In the genomic region with DNA sequence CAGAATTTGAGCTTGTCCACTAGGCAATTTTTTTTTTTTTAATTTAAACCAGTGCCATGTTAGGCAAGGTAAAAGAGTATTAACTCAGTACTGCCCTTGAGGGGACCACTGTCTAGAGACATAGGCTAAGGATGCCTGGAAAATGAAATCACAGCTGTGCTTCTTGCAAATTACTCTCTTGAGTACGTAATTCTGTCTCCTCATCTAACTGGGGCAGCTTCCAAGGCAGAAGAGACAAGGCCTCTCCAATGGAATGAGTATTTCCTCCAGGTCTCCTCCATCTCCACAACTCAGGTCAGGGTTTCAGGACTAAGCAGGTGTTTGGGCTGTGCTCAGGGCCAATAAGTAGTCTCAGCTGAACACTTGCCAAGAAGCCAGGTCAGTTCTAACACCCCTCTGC, we compare ENCODE assay signal across 12 cellular contexts. TPM values are rescaled to one million over a fixed set of nuclear protein-coding genes. Genes with fewer than 3 reads are reported as not detected.
A peak's percentile ranks its signal among the peaks of the same experiment; 100 is the strongest.
DNase-seq lines count a peak whose midpoint lies in the region; ATAC-seq and TF ChIP-seq lines count a peak whose summit lies in the region.
"Had no signal": no experiment of that assay in that cellular context is flagged by ENCODE, and none has a peak within 500 bp of the region (broad histone marks: within the 10 kb centered on the region; RNA-seq: fewer than 3 reads in every experiment).

No MANE protein-coding gene starts in this region.

- POLR2A ChIA-PET in RWPE1 (lab: Yijun Ruan, JAX; ENCODE audit: low non-redundant PET): no interaction called here

- TF ChIP-seq CTCF in RWPE1 (conservative IDR thresholded peaks at IDR 0.05; ENCODE audit: low read depth): no peak
- TF ChIP-seq CTCF in gastroesophageal sphincter (IDR thresholded peaks at IDR 0.05): no peak
- no peak for TF ChIP-seq CTCF in gastrocnemius medialis (IDR thresholded peaks at IDR 0.05 in 4 of 5, conservative IDR thresholded peaks at IDR 0.05 in 1 of 5)

- H3K4me3 ChIP-seq in gastroesophageal sphincter (no peak overlapping the region), gastrocnemius medialis (no peak overlapping the region)

- no peaks in the 10 kb centered on the region for H3K27me3 ChIP-seq in gastroesophageal sphincter
- H3K27me3 ChIP-seq in gastrocnemius medialis: no peaks in the 10 kb centered on the region

- in situ Hi-C loops in gastrocnemius medialis (cut with MboI; ENCODE audit: low sequenced_read_pairs in 4 of 4): loop anchor here (25.0 kb wide), 1 partner anchor 286 kb away; no protein-coding TSS in a partner anchor

- H3K9me3 ChIP-seq in gastroesophageal sphincter (no peaks in the 10 kb centered on the region), gastrocnemius medialis (no peaks in the 10 kb centered on the region)

- TF ChIP-seq POLR2A in gastroesophageal sphincter (IDR thresholded peaks at IDR 0.05) (no peak), gastrocnemius medialis (IDR thresholded peaks at IDR 0.05) (no peak)

- H3K36me3 ChIP-seq in gastroesophageal sphincter: peaks cover 0 to 76% of the 10 kb centered on the region in 2 donors
- H3K36me3 ChIP-seq in gastrocnemius medialis: no peaks in the 10 kb centered on the region

- intact Hi-C loops in gastrocnemius medialis (cut with DNase I; ENCODE audit: low total_unique reads): no loop called here

- H3K27ac ChIP-seq in RWPE1: peak overlapping the region; percentile 82
- peak overlapping the region in 3 of 4 donors; percentile 37 to 69 (median 61) for H3K27ac ChIP-seq in gastroesophageal sphincter
- peak overlapping the region in 3 of 4 donors; percentile 12 to 56 (median 19) for H3K27ac ChIP-seq in gastrocnemius medialis

- H3K4me1 ChIP-seq in gastroesophageal sphincter (peaks cover 0 to 24% (median 6%) of the 10 kb centered on the region in 3 donors), gastrocnemius medialis (peaks cover 10 to 13% of the 10 kb centered on the region in 2 donors)

- no peak for TF ChIP-seq EP300 in gastroesophageal sphincter (IDR thresholded peaks at IDR 0.05)

- DNase-seq in DMS79 (lab: John Stamatoyannopoulos, UW) (peak; percentile 40), RWPE1 (ENCODE audit: low spot score) (no peak), gastrocnemius medialis (no peak), GDM1 (lab: John Stamatoyannopoulos, UW) (no peak), germinal center (ENCODE audit: low spot score) (no peak), islet precursor cell (no peak)
- DNase-seq: cerebellar nuclear complex; stimulated activated CD4-positive, alpha-beta T cell treated with anti-CD3 and anti-CD28 coated beads, Interleukin-2, amount 100 ng/mL, for 48 hours; stimulated activated naive CD8-positive, alpha-beta T cell treated with anti-CD3 and anti-CD28 coated beads, Interleukin-15, Interleukin-2, amounts not matched to agents 100 U/mL and 50 U/mL, for 24 hours; T-helper 17 cell had no signal

- ATAC-seq in gastroesophageal sphincter (peak; percentile 69), gastrocnemius medialis (peak in 1 of 2 donors; percentile 57)
- ATAC-seq: stimulated activated naive CD8-positive, alpha-beta T cell treated with anti-CD3 and anti-CD28 coated beads, Interleukin-15, Interleukin-2, amounts not matched to agents 100 U/mL and 50 U/mL, for 24 hours; T-helper 17 cell had no signal

- CTCF ChIA-PET in RWPE1 (lab: Yijun Ruan, JAX): interaction anchor here (0.9 kb wide), 1 partner anchor 199 kb away, joined by 6 read pairs; no protein-coding TSS in a partner anchor

- 25% methylated on average over 1 of the region's 1 CpG; no CpG with 5 or more reads in 1 of the 2 donors for WGBS in gastroesophageal sphincter (ENCODE audit: low coverage in 1 of 2), 2 donors

RNA-seq across cellular contexts. Expression of a gene that starts 33.8 kb away (rescaled TPM):
- 10 to 100 TPM; 29.2 to 45.1 (median 34.8) TPM for total RNA-seq in gastroesophageal sphincter
- 10 to 100 TPM; 52.2 to 63.7 (median 56.0) TPM for total RNA-seq in gastrocnemius medialis

RNA-seq across cellular contexts. Expression of a gene that starts 56.7 kb away (rescaled TPM):
- total RNA-seq in gastroesophageal sphincter: 1 to 10 TPM in 1 of 4 donors, under 1 TPM in 2, not detected in 1; 0.62 to 1.8 (median 0.81) TPM
- total RNA-seq in gastrocnemius medialis: under 1 TPM in 1 of 4 donors, not detected in 3; 0.31 TPM
- total RNA-seq: HT1080 had no signal

Comparison
In these comparisons a context has a peak if more than half of its experiments do, and no peak if none do; other contexts are left out.
1. H3K27ac ChIP-seq: peak in every context shown above with its lines; median percentile 82 in RWPE1; 61 in gastroesophageal sphincter; 19 in gastrocnemius medialis.